ENCODE assay signal across 12 cellular contexts in the genomic region with DNA sequence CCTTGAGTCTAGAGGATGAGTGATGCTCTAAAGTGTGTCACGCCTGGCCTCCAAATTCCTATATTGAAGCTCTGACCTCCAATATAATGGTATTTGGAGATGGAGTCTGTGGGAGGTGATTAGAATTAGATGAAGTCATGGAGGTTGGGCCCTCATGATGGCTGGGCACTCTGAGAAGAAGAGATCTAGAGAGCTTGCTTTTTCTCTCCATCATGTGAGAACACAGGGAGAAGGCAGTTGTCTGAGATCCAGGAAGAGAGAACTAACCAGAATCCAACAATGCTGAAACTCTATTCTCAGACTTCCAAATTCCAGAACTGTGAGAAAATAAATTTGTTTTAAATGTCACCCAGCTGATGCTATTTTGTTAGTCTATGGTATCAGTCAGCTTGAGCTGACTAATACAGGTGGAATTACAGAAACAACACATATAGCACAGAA. TPM values are rescaled to one million over a fixed set of nuclear protein-coding genes. Genes with fewer than 3 reads are reported as not detected.
DNase-seq lines count a peak whose midpoint lies in the region; ATAC-seq and TF ChIP-seq lines count a peak whose summit lies in the region.
"Had no signal": no experiment of that assay in that cellular context is flagged by ENCODE, and none has a peak within 500 bp of the region (broad histone marks: within the 10 kb centered on the region; RNA-seq: fewer than 3 reads in every experiment).

No MANE protein-coding gene starts in this region.

- H3K36me3 Mint-ChIP-seq in Caco-2 (ENCODE audit: insufficient read depth, unreplicated experiment), result peaks cover 19% of the 10 kb centered on the region

- H3K36me3 ChIP-seq in ACC112 (ENCODE audit: insufficient read depth, low read length), result no peaks in the 10 kb centered on the region
- no peaks in the 10 kb centered on the region for H3K36me3 ChIP-seq in ascending aorta
- H3K36me3 ChIP-seq in Caco-2 (ENCODE audit: control insufficient read depth, insufficient read depth, low read length), result no peaks in the 10 kb centered on the region
- H3K36me3 ChIP-seq: suprapubic skin had no signal

- peaks cover 73% of the 10 kb centered on the region for H3K79me2 ChIP-seq in ACC112 (ENCODE audit: control insufficient read depth, insufficient read depth, low read length, unreplicated experiment)

- H3K27me3 ChIP-seq in ACC112 (ENCODE audit: insufficient read depth, low read length), result no peaks in the 10 kb centered on the region
- H3K27me3 ChIP-seq in ascending aorta, result no peaks in the 10 kb centered on the region
- no peaks in the 10 kb centered on the region for H3K27me3 ChIP-seq in Caco-2 (replicated peaks; ENCODE audit: control insufficient read depth, insufficient read depth, low read length)
- H3K27me3 ChIP-seq: suprapubic skin had no signal

- TF ChIP-seq CTCF in ascending aorta (IDR thresholded peaks at IDR 0.05), result no peak
- no peak for TF ChIP-seq CTCF in Caco-2 (IDR thresholded peaks at IDR 0.05; ENCODE audit: insufficient read depth in 1 of 2, low read depth in 1 of 2, low read length in 1 of 2, severe bottlenecking in 1 of 2, unreplicated experiment in 1 of 2)
- TF ChIP-seq CTCF in RWPE1 (conservative IDR thresholded peaks at IDR 0.05; ENCODE audit: low read depth), result no peak

- H3K27me3 Mint-ChIP-seq in Caco-2 (ENCODE audit: insufficient read depth, unreplicated experiment), result no peaks in the 10 kb centered on the region

- no peak overlapping the region for H3K27ac Mint-ChIP-seq in Caco-2 (ENCODE audit: unreplicated experiment)

- DNase-seq in GM04504 (ENCODE audit: low read depth), result peak; percentile 40
- DNase-seq in ascending aorta (ENCODE audit: low spot score in 2 of 2), result no peak
- peak; percentile 25 for DNase-seq in medulla oblongata (ENCODE audit: extremely low spot score)
- no peak for DNase-seq in Caco-2
- no peak for DNase-seq in activated effector memory CD4-positive, alpha-beta T cell treated with Interleukin-2 at 50 U/mL for 16 hours
- no peak for DNase-seq in RWPE1 (ENCODE audit: low spot score)
- DNase-seq: NCI-H748 treated with DMSO at 0.1 percent for 48 hours; stimulated activated CD4-positive, alpha-beta T cell treated with anti-CD3 and anti-CD28 coated beads, Interleukin-4, amount 100 ng/mL, for 24 hours had no signal

- H3K4me3 Mint-ChIP-seq in Caco-2 (ENCODE audit: unreplicated experiment), result no peak overlapping the region
- H3K4me3 Mint-ChIP-seq: neural crest cell had no signal

- no TSS peak for BruUV-seq in Caco-2 (replicated peaks; lab: Mats Ljungman, UMichigan)

- ATAC-seq in GM21423 (IDR thresholded peaks at IDR 0.05; ENCODE audit: unreplicated experiment), result no peak

- H3K4me3 ChIP-seq in ACC112 (ENCODE audit: low read depth, low read length) (no peak overlapping the region), ascending aorta (no peak overlapping the region), Caco-2 (ENCODE audit: low read depth, low read length) (no peak overlapping the region)
- H3K4me3 ChIP-seq: suprapubic skin had no signal

- POLR2A ChIA-PET in Caco-2 (lab: Charles Lee) (no interaction called here), RWPE1 (lab: Yijun Ruan, JAX; ENCODE audit: low non-redundant PET) (no interaction called here)

- intact Hi-C loops in ascending aorta (cut with DNase I), result no loop called here
- intact Hi-C loops in Caco-2 (cut with micrococcal nuclease; ENCODE audit: unreplicated experiment), result no loop called here

- H2AFZ ChIP-seq in ACC112 (ENCODE audit: low read length, unreplicated experiment), result no peak overlapping the region

- no peaks in the 10 kb centered on the region for H3K9me3 ChIP-seq in ascending aorta
- no peaks in the 10 kb centered on the region for H3K9me3 ChIP-seq in Caco-2
- H3K9me3 ChIP-seq: suprapubic skin had no signal

- H3K4me1 ChIP-seq in ACC112 (ENCODE audit: control insufficient read depth, insufficient read depth, low read length, unreplicated experiment) (peaks cover 35% of the 10 kb centered on the region), ascending aorta (peaks cover 4 to 20% of the 10 kb centered on the region in 2 donors), Caco-2 (peaks cover 17% of the 10 kb centered on the region)

- peaks cover 26% of the 10 kb centered on the region for H3K4me1 Mint-ChIP-seq in Caco-2 (ENCODE audit: low read depth, unreplicated experiment)

- CTCF ChIA-PET in Caco-2 (lab: Charles Lee), result interaction anchor here (0.7 kb wide), 1 partner anchor 15 kb away, joined by 3 read pairs; the partner anchor contains the start of gene RNF216
- CTCF ChIA-PET in RWPE1 (lab: Yijun Ruan, JAX), result interaction anchor here (0.5 to 1.3 kb wide), 3 partner anchors 15 to 778 kb away, joined by 3 to 7 read pairs (median 4); partner anchors contain the start of gene RNF216

- H3K9me3 Mint-ChIP-seq in Caco-2 (ENCODE audit: unreplicated experiment), result no peaks in the 10 kb centered on the region
- H3K9me3 Mint-ChIP-seq: neural crest cell had no signal

- H3K27ac ChIP-seq in ACC112 (ENCODE audit: low read depth, low read length), result peak overlapping the region; percentile 76
- peak overlapping the region; percentile 69 to 84 for H3K27ac ChIP-seq in ascending aorta
- no peak overlapping the region for H3K27ac ChIP-seq in RWPE1
- H3K27ac ChIP-seq: suprapubic skin had no signal

RNA-seq across cellular contexts. Expression of gene RNF216, which starts 15.1 kb away (rescaled TPM):
- 20.6 TPM for total RNA-seq in ascending aorta
- 40.6 and 44.6 TPM in 2 replicates for total RNA-seq in Caco-2 (2022)

Comparison
In these comparisons a context has a peak if more than half of its experiments do, and no peak if none do; other contexts are left out.
1. DNase-seq: peak in GM04504 (single experiment) and medulla oblongata (single experiment); none in ascending aorta (0 of 2), Caco-2 (0 of 2), activated effector memory CD4-positive, alpha-beta T cell treated with Interleukin-2 at 50 U/mL for 16 hours (single experiment) and RWPE1 (single experiment).